In genomic region chr18:47150029-47150823, GRCh38 we compare ENCODE assay signal across 8 cellular contexts.
DNase-seq lines count a peak whose midpoint lies in the region; ATAC-seq and TF ChIP-seq lines count a peak whose summit lies in the region.

Gene HDHD2 (minus strand): TSS chr18:47150500. CDS start chr18:47136439, 14,061 bp downstream.

- H3K4me3 ChIP-seq in DOHH2 (ENCODE audit: low read length) (peak within 1 kb of the TSS; percentile 96), KMS-11 (IDR thresholded peaks at IDR 0.05; ENCODE audit: insufficient read depth, low read depth, low read length) (peak within 1 kb of the TSS; percentile 71), fibroblast of pulmonary artery (replicated peaks; ENCODE audit: low read depth, low read length) (peak within 1 kb of the TSS; percentile 67)

- no peaks in the 10 kb centered on the region for H3F3A ChIP-seq in DOHH2 (ENCODE audit: control insufficient read depth, insufficient read depth)

- no peak for TF ChIP-seq CTCF in DOHH2 (IDR thresholded peaks at IDR 0.05; ENCODE audit: low read depth, low read length, poor library complexity, severe bottlenecking)
- TF ChIP-seq CTCF in KMS-11 (conservative IDR thresholded peaks at IDR 0.05; ENCODE audit: low read depth, low read length): no peak
- no peak for TF ChIP-seq CTCF in fibroblast of pulmonary artery (IDR thresholded peaks at IDR 0.05; ENCODE audit: low read length, missing control alignments)
- TF ChIP-seq CTCF in nephron (IDR thresholded peaks at IDR 0.05; ENCODE audit: unreplicated experiment in 3 of 3): no peak

- peaks cover 15% of the 10 kb centered on the region for H3K36me3 ChIP-seq in DOHH2 (ENCODE audit: control insufficient read depth, low read length)
- no peaks in the 10 kb centered on the region; the same call in 1 of the 2 replicates for H3K36me3 ChIP-seq in KMS-11 (ENCODE audit: insufficient read depth)

- H3K9me2 ChIP-seq in DOHH2 (replicated peaks; ENCODE audit: control insufficient read depth, low read length): no peaks in the 10 kb centered on the region

- no peaks in the 10 kb centered on the region for H3K9me3 Mint-ChIP-seq in nephron
- H3K9me3 Mint-ChIP-seq in stimulated activated naive CD8-positive, alpha-beta T cell treated with anti-CD3 and anti-CD28 coated beads, Interleukin-15, Interleukin-2, amounts not matched to agents 100 ng/mL and 50 ng/mL, for 24 hours: no peaks in the 10 kb centered on the region

- peak within 1 kb of the TSS; percentile 99 to 100 (median 100) for H3K27ac Mint-ChIP-seq in nephron
- H3K27ac Mint-ChIP-seq in stimulated activated naive CD8-positive, alpha-beta T cell treated with anti-CD3 and anti-CD28 coated beads, Interleukin-15, Interleukin-2, amounts not matched to agents 100 ng/mL and 50 ng/mL, for 24 hours: peak within 1 kb of the TSS; percentile 96

- H3K27me3 Mint-ChIP-seq in nephron (ENCODE audit: low read depth): no peaks in the 10 kb centered on the region
- no peaks in the 10 kb centered on the region for H3K27me3 Mint-ChIP-seq in stimulated activated naive CD8-positive, alpha-beta T cell treated with anti-CD3 and anti-CD28 coated beads, Interleukin-15, Interleukin-2, amounts not matched to agents 100 ng/mL and 50 ng/mL, for 24 hours

- no peaks in the 10 kb centered on the region for H3K27me3 ChIP-seq in DOHH2 (ENCODE audit: control insufficient read depth, low read length)
- H3K27me3 ChIP-seq in KMS-11 (ENCODE audit: insufficient read depth, low read depth): no peaks in the 10 kb centered on the region

- no peaks in the 10 kb centered on the region for H3K9me3 ChIP-seq in DOHH2 (ENCODE audit: control insufficient read depth, insufficient read depth, low read length)

- H3K79me2 ChIP-seq in DOHH2 (ENCODE audit: control insufficient read depth, low read length) (peaks cover 46% of the 10 kb centered on the region), KMS-11 (ENCODE audit: insufficient read depth, low read depth) (peaks cover 14% of the 10 kb centered on the region)

- peak; percentile 91 for ATAC-seq in GM21737 (IDR thresholded peaks at IDR 0.05; ENCODE audit: unreplicated experiment)

- peak within 1 kb of the TSS; percentile 88 for H3K4me2 ChIP-seq in DOHH2 (ENCODE audit: low read length)
- H3K4me2 ChIP-seq in KMS-11: peak within 1 kb of the TSS; percentile 99

- peak within 1 kb of the TSS; percentile 91 for H2AFZ ChIP-seq in KMS-11 (ENCODE audit: low read depth)

- H3K4me1 Mint-ChIP-seq in nephron: peaks cover 29% of the 10 kb centered on the region
- peaks cover 36% of the 10 kb centered on the region for H3K4me1 Mint-ChIP-seq in stimulated activated naive CD8-positive, alpha-beta T cell treated with anti-CD3 and anti-CD28 coated beads, Interleukin-15, Interleukin-2, amounts not matched to agents 100 ng/mL and 50 ng/mL, for 24 hours (ENCODE audit: low read depth)

- peaks cover 10% of the 10 kb centered on the region for H3K36me3 Mint-ChIP-seq in nephron (ENCODE audit: low read depth)
- peaks cover 23% of the 10 kb centered on the region for H3K36me3 Mint-ChIP-seq in stimulated activated naive CD8-positive, alpha-beta T cell treated with anti-CD3 and anti-CD28 coated beads, Interleukin-15, Interleukin-2, amounts not matched to agents 100 ng/mL and 50 ng/mL, for 24 hours (ENCODE audit: low read depth)

- H3K9ac ChIP-seq in KMS-11: peak within 1 kb of the TSS; percentile 65

- TF ChIP-seq POLR2A in Raji (IDR thresholded peaks at IDR 0.05; ENCODE audit: insufficient read depth, low read depth, low read length): peak; percentile 91

- H3K4me3 Mint-ChIP-seq in nephron: peak within 1 kb of the TSS; percentile 96 to 98 (median 96)
- peak within 1 kb of the TSS; percentile 94 for H3K4me3 Mint-ChIP-seq in stimulated activated naive CD8-positive, alpha-beta T cell treated with anti-CD3 and anti-CD28 coated beads, Interleukin-15, Interleukin-2, amounts not matched to agents 100 ng/mL and 50 ng/mL, for 24 hours

- peak; percentile 71 for DNase-seq in activated T-helper 9 cell treated with anti-CD3 and anti-CD28 coated beads, Interleukin-2, amount 50 U/mL, for 16 hours (ENCODE audit: low read depth)
- DNase-seq in fibroblast of pulmonary artery (ENCODE audit: low read depth): peak; percentile 80

- H4K20me1 ChIP-seq in DOHH2 (ENCODE audit: control insufficient read depth, insufficient read depth, low read depth, low read length) (no peaks in the 10 kb centered on the region), KMS-11 (ENCODE audit: insufficient read depth) (no peaks in the 10 kb centered on the region)

- H3K27ac ChIP-seq in DOHH2 (ENCODE audit: low read depth, low read length): peak within 1 kb of the TSS; percentile 33; the same call in 1 of the 2 replicates
- H3K27ac ChIP-seq in KMS-11: peak within 1 kb of the TSS; percentile 63

- H3K4me1 ChIP-seq in DOHH2 (ENCODE audit: control insufficient read depth, low read length) (peaks cover 20% of the 10 kb centered on the region), KMS-11 (ENCODE audit: low read depth, poor library complexity, severe bottlenecking) (peaks cover 25% of the 10 kb centered on the region)

Comparison
In these comparisons a context has a peak if more than half of its experiments do, and no peak if none do; other contexts are left out.
1. Peak in every context shown above with its lines: DNase-seq, ATAC-seq, H3K4me3 ChIP-seq and H3K27ac ChIP-seq.